ENCODE assay signal across 10 cellular contexts in genomic region chr10:30705625-30706149, GRCh38.
A peak's percentile ranks its signal among the peaks of the same experiment; 100 is the strongest.
DNase-seq lines count a peak whose midpoint lies in the region; ATAC-seq, FAIRE-seq and TF ChIP-seq lines count a peak whose summit lies in the region.
"Had no signal": no experiment of that assay in that cellular context is flagged by ENCODE, and none has a peak within 500 bp of the region (broad histone marks: within the 10 kb centered on the region; RNA-seq: fewer than 3 reads in every experiment).

No MANE protein-coding gene starts in this region.

- H3K36me3 ChIP-seq in DOHH2 (ENCODE audit: control insufficient read depth, low read length) = peaks cover 14% of the 10 kb centered on the region

- H4K20me1 ChIP-seq in DOHH2 (ENCODE audit: control insufficient read depth, insufficient read depth, low read depth, low read length) = no peaks in the 10 kb centered on the region

- no peak for DNase-seq in central memory CD8-positive, alpha-beta T cell (ENCODE audit: low spot score in 2 of 2)
- DNase-seq in SIG-M5 (lab: John Stamatoyannopoulos, UW) = no peak
- DNase-seq in D721Med (ENCODE audit: insufficient read length, low spot score) = no peak
- DNase-seq in DMS 273 (lab: John Stamatoyannopoulos, UW; ENCODE audit: unreplicated experiment) = no peak
- DNase-seq in dorsolateral prefrontal cortex = no peak
- DNase-seq: amniotic stem cell, NCI-H2029 had no signal

- H3K79me2 ChIP-seq in DOHH2 (ENCODE audit: control insufficient read depth, low read length) = peaks cover 15% of the 10 kb centered on the region

- ATAC-seq in GM19467 (IDR thresholded peaks at IDR 0.05; ENCODE audit: unreplicated experiment) = peak; percentile 7
- ATAC-seq in HG03354 (IDR thresholded peaks at IDR 0.05; ENCODE audit: poor library complexity, severe bottlenecking, unreplicated experiment) = peak; percentile 30
- ATAC-seq in central memory CD8-positive, alpha-beta T cell (replicated peaks; ENCODE audit: extremely low read depth, poor library complexity, severe bottlenecking) = no peak

- H3K9me3 ChIP-seq in DOHH2 (ENCODE audit: control insufficient read depth, insufficient read depth, low read length) = no peaks in the 10 kb centered on the region

- no peaks in the 10 kb centered on the region for H3K9me3 Mint-ChIP-seq in central memory CD8-positive, alpha-beta T cell

- H3K27ac Mint-ChIP-seq in central memory CD8-positive, alpha-beta T cell (ENCODE audit: low read depth) = peak overlapping the region; percentile 97

- H3K4me3 ChIP-seq in DOHH2 (ENCODE audit: low read length) = peak overlapping the region; percentile 85
- H3K4me3 ChIP-seq in dorsolateral prefrontal cortex = no peak overlapping the region

- no peaks in the 10 kb centered on the region for H3K27me3 Mint-ChIP-seq in central memory CD8-positive, alpha-beta T cell

- peak overlapping the region; percentile 99 for H3K4me2 ChIP-seq in DOHH2 (ENCODE audit: low read length)

- H3F3A ChIP-seq in DOHH2 (ENCODE audit: control insufficient read depth, insufficient read depth) = peaks cover 47% of the 10 kb centered on the region

- H3K4me1 Mint-ChIP-seq in central memory CD8-positive, alpha-beta T cell = peaks cover 45% of the 10 kb centered on the region

- H3K4me1 ChIP-seq in DOHH2 (ENCODE audit: control insufficient read depth, low read length) = peaks cover 83% of the 10 kb centered on the region

- intact Hi-C loops in dorsolateral prefrontal cortex (cut with DNase I) = no loop called here

- H3K27me3 ChIP-seq in DOHH2 (ENCODE audit: control insufficient read depth, low read length) = no peaks in the 10 kb centered on the region
- H3K27me3 ChIP-seq in dorsolateral prefrontal cortex = peaks cover 0 to 14% (median 0%) of the 10 kb centered on the region in 45 donors

- H3K36me3 Mint-ChIP-seq in central memory CD8-positive, alpha-beta T cell (ENCODE audit: insufficient read depth) = peaks cover 6% of the 10 kb centered on the region

- H3K4me3 Mint-ChIP-seq in central memory CD8-positive, alpha-beta T cell = peak overlapping the region; percentile 84

- TF ChIP-seq CTCF in DOHH2 (IDR thresholded peaks at IDR 0.05; ENCODE audit: low read depth, low read length, poor library complexity, severe bottlenecking) (no peak), D721Med (IDR thresholded peaks at IDR 0.05; ENCODE audit: insufficient read depth, missing control alignments) (no peak), dorsolateral prefrontal cortex (IDR thresholded peaks at IDR 0.05 in 54 of 56, conservative IDR thresholded peaks at IDR 0.05 in 2 of 56; ENCODE audit: low read depth in 1 of 56, partially characterized antibody in 56 of 56) (no peak)

- no peaks in the 10 kb centered on the region for H3K9me2 ChIP-seq in DOHH2 (replicated peaks; ENCODE audit: control insufficient read depth, low read length)

- peak overlapping the region; percentile 100 for H3K27ac ChIP-seq in DOHH2 (ENCODE audit: low read depth, low read length)
- H3K27ac ChIP-seq in dorsolateral prefrontal cortex = no peak overlapping the region

- no peak for FAIRE-seq in D721Med (lab: Jason Lieb, UNC)
